In genomic region chr13:30737511-30738342, GRCh38 we compare ENCODE assay signal across 11 cellular contexts. TPM values are rescaled to one million over a fixed set of nuclear protein-coding genes. Genes with fewer than 3 reads are reported as not detected.
DNase-seq lines count a peak whose midpoint lies in the region; ATAC-seq and TF ChIP-seq lines count a peak whose summit lies in the region.
"Had no signal": no experiment of that assay in that cellular context is flagged by ENCODE, and none has a peak within 500 bp of the region (broad histone marks: within the 10 kb centered on the region; RNA-seq: fewer than 3 reads in every experiment).

No MANE protein-coding gene starts in this region.

- H3K27ac ChIP-seq in OCI-LY3 (ENCODE audit: low read length) = 0 out of 2 replicates have a peak overlapping the region, but pooled peaks have one; percentile 3
- H3K27ac ChIP-seq in duodenal mucosa (ENCODE audit: low read depth, low read length) = no peak overlapping the region
- H3K27ac ChIP-seq in dorsolateral prefrontal cortex = peak overlapping the region in 3 of 59 donors; percentile 10 to 44 (median 38)

- H4K20me1 ChIP-seq in OCI-LY3 (ENCODE audit: insufficient read depth, low read length) = no peaks in the 10 kb centered on the region

- H3K9me3 ChIP-seq in OCI-LY3 (ENCODE audit: insufficient read depth, low read length) (no peaks in the 10 kb centered on the region), duodenal mucosa (ENCODE audit: control insufficient read depth in 1 of 2, low read length in 2 of 2) (no peaks in the 10 kb centered on the region)
- H3K9me3 ChIP-seq: sigmoid colon had no signal

- intact Hi-C loops in activated CD4-positive, alpha-beta T cell treated with anti-CD3 and anti-CD28 coated beads, Interleukin-2, amount 10 ng/mL, durations not matched to agents 24 days and 14 days (cut with micrococcal nuclease) = no loop called here
- intact Hi-C loops in dorsolateral prefrontal cortex (cut with DNase I) = no loop called here

- no peak for ATAC-seq in stimulated activated effector memory CD8-positive, alpha-beta T cell treated with anti-CD3 and anti-CD28 coated beads, Interleukin-12 subunit alpha, Interleukin-12 subunit beta, amount 100 ng/mL, for 72 hours
- ATAC-seq: HCT116 had no signal

- no peaks in the 10 kb centered on the region; the same call in 1 of the 2 replicates for H3K79me2 ChIP-seq in OCI-LY3 (ENCODE audit: low read length)

- H3K36me3 Mint-ChIP-seq in activated CD4-positive, alpha-beta T cell treated with anti-CD3 and anti-CD28 coated beads, Interleukin-2, amount 10 ng/mL, durations not matched to agents 24 days and 14 days (ENCODE audit: low read depth) = peaks cover 5% of the 10 kb centered on the region
- peaks cover 17% of the 10 kb centered on the region for H3K36me3 Mint-ChIP-seq in stimulated activated effector memory CD8-positive, alpha-beta T cell treated with anti-CD3 and anti-CD28 coated beads, Interleukin-12 subunit alpha, Interleukin-12 subunit beta, amount 100 ng/mL, for 72 hours

- DNase-seq in activated CD4-positive, alpha-beta T cell treated with anti-CD3 and anti-CD28 coated beads, Interleukin-2, amount 10 ng/mL, durations not matched to agents 24 days and 14 days = peak; percentile 67
- no peak for DNase-seq in activated CD4-positive, alpha-beta T cell treated with anti-CD3 and anti-CD28 coated beads, Interleukin-2, amount 50 U/mL, for 48 hours
- DNase-seq in stimulated activated effector memory CD8-positive, alpha-beta T cell treated with anti-CD3 and anti-CD28 coated beads, Interleukin-12 subunit alpha, Interleukin-12 subunit beta, amount 100 ng/mL, for 72 hours (ENCODE audit: low spot score in 2 of 2) = no peak
- no peak for DNase-seq in dorsolateral prefrontal cortex
- DNase-seq in DMS79 treated with DMSO at 0.1 percent for 48 hours (lab: John Stamatoyannopoulos, UW) = no peak
- no peak for DNase-seq in NCI-H2196 treated with DMSO at 0.1 percent for 48 hours (lab: John Stamatoyannopoulos, UW; ENCODE audit: unreplicated experiment)
- DNase-seq: sigmoid colon had no signal

- H3K4me2 ChIP-seq in OCI-LY3 (ENCODE audit: low read length) = peak overlapping the region; percentile 87

- H3K4me1 Mint-ChIP-seq in activated CD4-positive, alpha-beta T cell treated with anti-CD3 and anti-CD28 coated beads, Interleukin-2, amount 10 ng/mL, durations not matched to agents 24 days and 14 days = peaks cover 64% of the 10 kb centered on the region
- peaks cover 71% of the 10 kb centered on the region for H3K4me1 Mint-ChIP-seq in stimulated activated effector memory CD8-positive, alpha-beta T cell treated with anti-CD3 and anti-CD28 coated beads, Interleukin-12 subunit alpha, Interleukin-12 subunit beta, amount 100 ng/mL, for 72 hours

- peak overlapping the region; percentile 77 for H3K27ac Mint-ChIP-seq in activated CD4-positive, alpha-beta T cell treated with anti-CD3 and anti-CD28 coated beads, Interleukin-2, amount 10 ng/mL, durations not matched to agents 24 days and 14 days
- H3K27ac Mint-ChIP-seq in stimulated activated effector memory CD8-positive, alpha-beta T cell treated with anti-CD3 and anti-CD28 coated beads, Interleukin-12 subunit alpha, Interleukin-12 subunit beta, amount 100 ng/mL, for 72 hours = peak overlapping the region; percentile 87

- no peak overlapping the region for H2AFZ ChIP-seq in OCI-LY3 (ENCODE audit: low read depth, low read length)

- no peak for TF ChIP-seq CTCF in OCI-LY3 (IDR thresholded peaks at IDR 0.05; ENCODE audit: low read depth, low read length)
- TF ChIP-seq CTCF in dorsolateral prefrontal cortex (IDR thresholded peaks at IDR 0.05 in 54 of 56, conservative IDR thresholded peaks at IDR 0.05 in 2 of 56; ENCODE audit: low read depth in 1 of 56, partially characterized antibody in 56 of 56) = no peak

- no peaks in the 10 kb centered on the region for H3K27me3 Mint-ChIP-seq in activated CD4-positive, alpha-beta T cell treated with anti-CD3 and anti-CD28 coated beads, Interleukin-2, amount 10 ng/mL, durations not matched to agents 24 days and 14 days

- peaks cover 72% of the 10 kb centered on the region for H3K4me1 ChIP-seq in OCI-LY3 (ENCODE audit: low read length)
- peaks cover 15 to 19% of the 10 kb centered on the region in 2 donors for H3K4me1 ChIP-seq in duodenal mucosa (ENCODE audit: control insufficient read depth in 1 of 2, insufficient read depth in 2 of 2, low read length in 2 of 2)

- H3K36me3 ChIP-seq in OCI-LY3 (replicated peaks; ENCODE audit: low read depth, low read length) = no peaks in the 10 kb centered on the region
- H3K36me3 ChIP-seq in duodenal mucosa (ENCODE audit: control insufficient read depth in 1 of 2, insufficient read depth in 2 of 2, low read length in 2 of 2) = no peaks in the 10 kb centered on the region
- H3K36me3 ChIP-seq: sigmoid colon had no signal

- H3K4me3 ChIP-seq in OCI-LY3 (ENCODE audit: low read length) = peak overlapping the region; percentile 71
- H3K4me3 ChIP-seq in duodenal mucosa (ENCODE audit: low read depth in 1 of 2, low read length in 2 of 2) = peak overlapping the region; percentile 11 to 44
- peak overlapping the region in 19 of 59 donors; percentile 2 to 49 (median 28) for H3K4me3 ChIP-seq in dorsolateral prefrontal cortex

- H3K9ac ChIP-seq in OCI-LY3 (ENCODE audit: low read length) (peak overlapping the region; percentile 63), duodenal mucosa (ENCODE audit: low read depth in 1 of 2, low read length in 2 of 2) (peak overlapping the region; percentile 13 to 28)

- H3K27me3 ChIP-seq in OCI-LY3 (ENCODE audit: low read depth, low read length) (peaks cover 14% of the 10 kb centered on the region; the same call in 1 of the 2 replicates), duodenal mucosa (ENCODE audit: control insufficient read depth in 1 of 2, insufficient read depth in 2 of 2, low read length in 2 of 2) (no peaks in the 10 kb centered on the region), dorsolateral prefrontal cortex (no peaks in the 10 kb centered on the region)
- H3K27me3 ChIP-seq: sigmoid colon had no signal

- peak overlapping the region; percentile 86 for H3K4me3 Mint-ChIP-seq in activated CD4-positive, alpha-beta T cell treated with anti-CD3 and anti-CD28 coated beads, Interleukin-2, amount 10 ng/mL, durations not matched to agents 24 days and 14 days
- H3K4me3 Mint-ChIP-seq in stimulated activated effector memory CD8-positive, alpha-beta T cell treated with anti-CD3 and anti-CD28 coated beads, Interleukin-12 subunit alpha, Interleukin-12 subunit beta, amount 100 ng/mL, for 72 hours = peak overlapping the region; percentile 81

- no peaks in the 10 kb centered on the region for H3K9me3 Mint-ChIP-seq in activated CD4-positive, alpha-beta T cell treated with anti-CD3 and anti-CD28 coated beads, Interleukin-2, amount 10 ng/mL, durations not matched to agents 24 days and 14 days
- no peaks in the 10 kb centered on the region for H3K9me3 Mint-ChIP-seq in stimulated activated effector memory CD8-positive, alpha-beta T cell treated with anti-CD3 and anti-CD28 coated beads, Interleukin-12 subunit alpha, Interleukin-12 subunit beta, amount 100 ng/mL, for 72 hours

RNA-seq across cellular contexts. Expression of gene ALOX5AP, which starts 2.4 kb away (rescaled TPM):
- 33.3 and 33.4 TPM in 2 replicates for total RNA-seq in activated CD4-positive, alpha-beta T cell treated with anti-CD3 and anti-CD28 coated beads, Interleukin-2, amount 10 ng/mL, durations not matched to agents 24 days and 14 days
- 10 to 100 TPM in 54 of 120 experiments, 1 to 10 TPM in 65, under 1 TPM in 1; 0.83 to 46.3 (median 9.5) TPM for total RNA-seq in dorsolateral prefrontal cortex
- total RNA-seq: A673 had no signal
